Comparison of ENCODE assay signal across 2 cellular contexts in genomic region chr10:119120413-119120867, GRCh38.
TF ChIP-seq lines count a peak whose summit lies in the region.

No MANE protein-coding gene starts in this region.

TF ChIP-seq in GM12878, 131 proteins besides CTCF, POLR2A, EP300 and RAD21 (continues in another document):
- TF ChIP-seq SIX5 (IDR thresholded peaks at IDR 0.05; ENCODE audit: low read depth, low read length, severe bottlenecking) (no peak), PKNOX1 (IDR thresholded peaks at IDR 0.05) (peak; percentile 23; the same call in 1 of the 2 replicates), FOXK2 (IDR thresholded peaks at IDR 0.05) (peak; percentile 63), BHLHE40 (IDR thresholded peaks at IDR 0.05; ENCODE audit: borderline replicate concordance in 1 of 2, low read depth in 2 of 2, low read length in 1 of 2) (peak in 1 of 2 experiments; percentile 66; a peak in 3 of 4 replicates), NFYA (IDR thresholded peaks at IDR 0.05; ENCODE audit: borderline replicate concordance, low read depth, low read length) (no peak), HDGF (IDR thresholded peaks at IDR 0.05) (no peak), GATAD2B (conservative IDR thresholded peaks at IDR 0.05; ENCODE audit: low read depth) (peak; percentile 59), MYB (IDR thresholded peaks at IDR 0.05; ENCODE audit: borderline replicate concordance, low read depth, low read length) (peak; percentile 43; the same call in 1 of the 2 replicates), BCL11A (IDR thresholded peaks at IDR 0.05; ENCODE audit: low read depth, low read length) (no peak; the same call in 1 of the 2 replicates), IKZF1 (conservative IDR thresholded peaks at IDR 0.05) (peak; percentile 91), SMAD5 (IDR thresholded peaks at IDR 0.05; ENCODE audit: low read depth) (no peak), MEF2B (IDR thresholded peaks at IDR 0.05; ENCODE audit: partially characterized antibody, poor library complexity, severe bottlenecking) (peak; percentile 99), SPI1 (IDR thresholded peaks at IDR 0.05; ENCODE audit: borderline replicate concordance, insufficient read depth, low read depth, low read length) (no peak), CREB1 (IDR thresholded peaks at IDR 0.05; ENCODE audit: low read depth) (peak; percentile 55; the same call in 1 of the 2 replicates), ZBTB11 (CRISPR knock-in tag; IDR thresholded peaks at IDR 0.05) (no peak), NBN (IDR thresholded peaks at IDR 0.05) (peak; percentile 96), PML (IDR thresholded peaks at IDR 0.05; ENCODE audit: low read length) (peak; percentile 60), ZBED1 (IDR thresholded peaks at IDR 0.05; ENCODE audit: borderline replicate concordance) (peak; percentile 78; the same call in 1 of the 2 replicates), E2F4 (IDR thresholded peaks at IDR 0.05; ENCODE audit: low read depth, low read length) (no peak), JUND (IDR thresholded peaks at IDR 0.05; ENCODE audit: low read depth, low read length) (peak; percentile 83), TCF3 (IDR thresholded peaks at IDR 0.05; ENCODE audit: borderline replicate concordance, insufficient read depth, low read depth, low read length) (peak; percentile 29; the same call in 1 of the 2 replicates), CEBPB (IDR thresholded peaks at IDR 0.05; ENCODE audit: borderline replicate concordance in 1 of 2, low read depth in 2 of 2, low read length in 2 of 2) (no peak), FOS (IDR thresholded peaks at IDR 0.05; ENCODE audit: borderline replicate concordance, extremely low read depth, insufficient read length) (no peak)

TF ChIP-seq in HEK293T, 16 proteins besides CTCF, POLR2A, EP300 and RAD21:
- no peak for TF ChIP-seq CTBP1 (IDR thresholded peaks at IDR 0.05; ENCODE audit: borderline replicate concordance)
- TF ChIP-seq HDGF (IDR thresholded peaks at IDR 0.05; ENCODE audit: borderline replicate concordance): no peak
- TF ChIP-seq PKNOX1 (IDR thresholded peaks at IDR 0.05): no peak
- TF ChIP-seq SP1 (IDR thresholded peaks at IDR 0.05): no peak
- no peak for TF ChIP-seq NFRKB (IDR thresholded peaks at IDR 0.05)
- no peak for TF ChIP-seq FOXK2 (IDR thresholded peaks at IDR 0.05)
- TF ChIP-seq TARDBP (IDR thresholded peaks at IDR 0.05): no peak
- TF ChIP-seq FOXM1 (IDR thresholded peaks at IDR 0.05; ENCODE audit: borderline replicate concordance): no peak
TF ChIP-seq in HEK293T: peak in this region for 0.
